In genomic region chr3:172749201-172749965, GRCh38 we compare ENCODE assay signal across 10 cellular contexts. TPM values are rescaled to one million over a fixed set of nuclear protein-coding genes. Genes with fewer than 3 reads are reported as not detected.
A peak's percentile ranks its signal among the peaks of the same experiment; 100 is the strongest.
DNase-seq lines count a peak whose midpoint lies in the region; ATAC-seq lines count a peak whose summit lies in the region.
"Had no signal": no experiment of that assay in that cellular context is flagged by ENCODE, and none has a peak within 500 bp of the region (broad histone marks: within the 10 kb centered on the region; RNA-seq: fewer than 3 reads in every experiment).

No MANE protein-coding gene starts in this region.

- ATAC-seq in GM19397 (IDR thresholded peaks at IDR 0.05; ENCODE audit: unreplicated experiment) = no peak

- H3K4me3 ChIP-seq in ectodermal cell (ENCODE audit: insufficient read depth, low read depth, low read length) (no peak overlapping the region), muscle layer of duodenum (ENCODE audit: low read depth in 1 of 2, low read length in 2 of 2) (peak overlapping the region; percentile 83 to 94)

- H3K4me1 ChIP-seq in ectodermal cell (ENCODE audit: control insufficient read depth, insufficient read depth, low read length) (no peaks in the 10 kb centered on the region), muscle layer of duodenum (ENCODE audit: control insufficient read depth in 1 of 2, insufficient read depth in 2 of 2, low read length in 2 of 2) (no peaks in the 10 kb centered on the region)

- WGBS in ectodermal cell, 2 experiments = 87 to 91% methylated on average over 7 to 8 of the region's 8 CpGs

- H3K27me3 ChIP-seq in ectodermal cell (ENCODE audit: control insufficient read depth, insufficient read depth, low read length, poor library complexity, severe bottlenecking) = no peaks in the 10 kb centered on the region
- no peaks in the 10 kb centered on the region for H3K27me3 ChIP-seq in muscle layer of duodenum (ENCODE audit: low read depth, low read length)
- H3K27me3 ChIP-seq: adrenal gland had no signal

- peak overlapping the region; percentile 79 for H3K27ac ChIP-seq in ectodermal cell (ENCODE audit: insufficient read depth, low read depth, low read length, poor library complexity, severe bottlenecking)
- H3K27ac ChIP-seq in muscle layer of duodenum (ENCODE audit: low read length) = peak overlapping the region; percentile 92
- H3K27ac ChIP-seq: C4-2B had no signal

- no peaks in the 10 kb centered on the region for H3K9me3 ChIP-seq in ectodermal cell (ENCODE audit: control insufficient read depth, low read length)
- H3K9me3 ChIP-seq in muscle layer of duodenum (ENCODE audit: control insufficient read depth in 1 of 2, low read length in 2 of 2) = no peaks in the 10 kb centered on the region
- H3K9me3 ChIP-seq: adrenal gland had no signal

- peak; percentile 12 for DNase-seq in NCI-H1105 treated with DMSO at 0.1 percent for 48 hours (lab: John Stamatoyannopoulos, UW)
- no peak for DNase-seq in NCI-H1105 (lab: John Stamatoyannopoulos, UW)
- peak; percentile 94 for DNase-seq in NCI-H748 (lab: John Stamatoyannopoulos, UW; ENCODE audit: unreplicated experiment)
- DNase-seq in iPS-NIHi11 (ENCODE audit: low spot score) = no peak
- no peak for DNase-seq in MV-4-11 (lab: John Stamatoyannopoulos, UW)

- no peaks in the 10 kb centered on the region for H3K36me3 ChIP-seq in ectodermal cell (ENCODE audit: control insufficient read depth, insufficient read depth, low read length)
- H3K36me3 ChIP-seq in muscle layer of duodenum (ENCODE audit: control insufficient read depth in 1 of 2, insufficient read depth in 2 of 2, low read length in 2 of 2) = no peaks in the 10 kb centered on the region
- H3K36me3 ChIP-seq: adrenal gland had no signal

RNA-seq across cellular contexts. Expression of gene ECT2, which starts 1.1 kb away (rescaled TPM):
- 81.9 TPM for polyA plus RNA-seq in ectodermal cell (2013, experiment 1 of 4)
- 80.6 TPM for polyA plus RNA-seq in ectodermal cell (2013, experiment 2 of 4)
- 80.2 TPM for polyA plus RNA-seq in ectodermal cell (2013, experiment 3 of 4)
- 79.8 TPM for polyA plus RNA-seq in ectodermal cell (2013, experiment 4 of 4)

RNA-seq across cellular contexts. Expression of gene NCEH1, which starts 38.5 kb away (rescaled TPM):
- 5.2 TPM for polyA plus RNA-seq in ectodermal cell (2013, experiment 1 of 4)
- polyA plus RNA-seq in ectodermal cell (2013, experiment 2 of 4) = 3.2 TPM
- polyA plus RNA-seq in ectodermal cell (2013, experiment 3 of 4) = 2.8 TPM
- 2.9 TPM for polyA plus RNA-seq in ectodermal cell (2013, experiment 4 of 4)

Comparison
In these comparisons a context has a peak if more than half of its experiments do, and no peak if none do; other contexts are left out.
1. DNase-seq: peak in NCI-H1105 treated with DMSO at 0.1 percent for 48 hours (single experiment) and NCI-H748 (single experiment); none in NCI-H1105 (single experiment), iPS-NIHi11 (single experiment) and MV-4-11 (single experiment).